17 cellular contexts compared by ENCODE assay signal in the genomic region with DNA sequence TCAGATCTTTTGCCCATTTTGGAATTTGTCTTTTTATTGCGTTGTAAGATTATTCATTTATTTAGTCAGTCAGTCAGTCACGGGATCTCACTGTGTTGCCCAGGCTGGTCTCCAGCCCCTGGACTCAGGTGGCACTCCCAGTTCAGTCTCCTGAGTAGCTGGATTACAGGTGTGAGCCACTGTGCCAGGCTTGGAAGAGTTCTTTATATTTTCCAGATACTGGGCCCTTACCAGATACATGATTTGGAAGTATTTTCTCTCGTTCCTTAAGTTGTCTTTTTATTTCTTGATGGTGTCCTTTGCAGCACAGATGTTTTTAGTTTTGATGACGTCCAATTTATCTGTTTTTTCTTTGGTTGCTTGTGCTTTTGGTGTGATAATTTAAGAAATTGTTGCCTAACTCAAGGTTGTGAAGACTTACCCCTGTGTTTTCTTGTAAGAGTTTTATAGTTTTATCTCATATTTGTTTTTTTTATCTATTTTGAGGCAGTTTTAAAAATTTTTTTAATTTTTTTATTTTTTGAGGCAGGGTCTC.
"Had no signal": no experiment of that assay in that cellular context is flagged by ENCODE, and none has a peak within 500 bp of the region (broad histone marks: within the 10 kb centered on the region; RNA-seq: fewer than 3 reads in every experiment).

No MANE protein-coding gene starts in this region.

- H3K27me3 Mint-ChIP-seq: activated naive CD8-positive, alpha-beta T cell treated with anti-CD3 and anti-CD28 coated beads, Interleukin-2, amount 50 U/mL, for 24 hours had no signal

- H3K9me3 ChIP-seq: breast epithelium, right lobe of liver had no signal

- H3K27me3 ChIP-seq: breast epithelium, foreskin keratinocyte, right lobe of liver had no signal

- H3K36me3 ChIP-seq: breast epithelium, right lobe of liver had no signal

- H3K4me3 Mint-ChIP-seq: activated naive CD4-positive, alpha-beta T cell treated with anti-CD3 and anti-CD28 coated beads for 36 hours; activated naive CD8-positive, alpha-beta T cell treated with anti-CD3 and anti-CD28 coated beads, Interleukin-2, amount 50 U/mL, for 24 hours; nephron had no signal

- H3K9me3 Mint-ChIP-seq: activated naive CD4-positive, alpha-beta T cell treated with anti-CD3 and anti-CD28 coated beads for 36 hours; activated naive CD8-positive, alpha-beta T cell treated with anti-CD3 and anti-CD28 coated beads, Interleukin-2, amount 50 U/mL, for 24 hours; nephron had no signal

- H3K27ac Mint-ChIP-seq: activated naive CD4-positive, alpha-beta T cell treated with anti-CD3 and anti-CD28 coated beads for 36 hours; activated naive CD8-positive, alpha-beta T cell treated with anti-CD3 and anti-CD28 coated beads, Interleukin-2, amount 50 U/mL, for 24 hours had no signal

- H3K4me3 ChIP-seq: breast epithelium, right lobe of liver, smooth muscle cell had no signal

- DNase-seq: activated CD4-positive, alpha-beta T cell treated with anti-CD3 and anti-CD28 coated beads, Interleukin-2, amount 50 U/mL, for 1 hour; activated naive CD4-positive, alpha-beta T cell treated with anti-CD3 and anti-CD28 coated beads for 36 hours; activated naive CD8-positive, alpha-beta T cell treated with anti-CD3 and anti-CD28 coated beads, Interleukin-2, amount 50 U/mL, for 24 hours; activated T-cell treated with anti-CD3 and anti-CD28 coated beads for 4 hours; aorta; dermis blood vessel endothelial cell; foreskin keratinocyte; glutamatergic neuron; hypothalamus; kidney glomerular epithelial cell; left ventricle myocardium superior; mesenchymal stem cell; right lobe of liver; SW 1271 had no signal

- H3K27ac ChIP-seq: breast epithelium, foreskin keratinocyte, right lobe of liver had no signal

- ATAC-seq: activated naive CD8-positive, alpha-beta T cell treated with anti-CD3 and anti-CD28 coated beads, Interleukin-2, amount 50 U/mL, for 24 hours; foreskin keratinocyte; left ventricle myocardium superior; right lobe of liver had no signal
